In genomic region chr3:10090774-10091173, GRCh38 we compare ENCODE assay signal across 20 cellular contexts. TPM values are rescaled to one million over a fixed set of nuclear protein-coding genes. Genes with fewer than 3 reads are reported as not detected.
"Had no signal": no experiment of that assay in that cellular context is flagged by ENCODE, and none has a peak within 500 bp of the region (broad histone marks: within the 10 kb centered on the region; RNA-seq: fewer than 3 reads in every experiment).

No MANE protein-coding gene starts in this region.

RNA-seq across cellular contexts. Expression of gene FANCD2OS, which starts 17.3 kb away (rescaled TPM):
- total RNA-seq: activated naive CD4-positive, alpha-beta T cell treated with anti-CD3 and anti-CD28 coated beads for 36 hours; activated naive CD4-positive, alpha-beta T cell treated with anti-CD3 and anti-CD28 coated beads, Interleukin-2, amount 50 U/mL, for 72 hours; activated naive CD8-positive, alpha-beta T cell treated with anti-CD3 and anti-CD28 coated beads for 36 hours; activated naive CD8-positive, alpha-beta T cell treated with anti-CD3 and anti-CD28 coated beads, Interleukin-2, amount 10 ng/mL, durations not matched to agents 7 days and 5 days; activated T-cell treated with anti-CD3 and anti-CD28 coated beads, Interleukin-2, amount 50 U/mL, for 4 hours; activated T-cell treated with anti-CD3 and anti-CD28 coated beads, Interleukin-2, amount 50 U/mL, for 72 hours; activated T-helper 1 cell treated with anti-CD3 and anti-CD28 coated beads, Interleukin-12 subunit alpha, Interleukin-12 subunit beta, Interleukin-2, Interleukin-4 antibody, amounts not matched to agents 30 ng/mL and 10 ng/mL and 1 ng/mL, durations not matched to agents 14 hours and 24 hours and 36 hours; activated T-helper 17 cell treated with anti-CD3 and anti-CD28 coated beads, Interleukin-2, amount 50 U/mL, for 72 hours; activated T-helper 2 cell treated with anti-CD3 and anti-CD28 coated beads, Interferon-gamma antibody, Interleukin-2, Interleukin-4, amounts not matched to agents 10 μg/mL and 5 μg/mL and 100 μg/mL, durations not matched to agents 14 hours and 24 hours and 36 hours; adrenal gland; aorta; ascending aorta; astrocyte; breast epithelium; bronchial epithelial cell; cardiac muscle cell; cardiac septum; cerebellum; chondrocyte had no signal
- polyA plus RNA-seq: adipose tissue, adrenal gland, aorta, cardiac muscle cell had no signal
